ENCODE assay signal across 8 cellular contexts in the genomic region with DNA sequence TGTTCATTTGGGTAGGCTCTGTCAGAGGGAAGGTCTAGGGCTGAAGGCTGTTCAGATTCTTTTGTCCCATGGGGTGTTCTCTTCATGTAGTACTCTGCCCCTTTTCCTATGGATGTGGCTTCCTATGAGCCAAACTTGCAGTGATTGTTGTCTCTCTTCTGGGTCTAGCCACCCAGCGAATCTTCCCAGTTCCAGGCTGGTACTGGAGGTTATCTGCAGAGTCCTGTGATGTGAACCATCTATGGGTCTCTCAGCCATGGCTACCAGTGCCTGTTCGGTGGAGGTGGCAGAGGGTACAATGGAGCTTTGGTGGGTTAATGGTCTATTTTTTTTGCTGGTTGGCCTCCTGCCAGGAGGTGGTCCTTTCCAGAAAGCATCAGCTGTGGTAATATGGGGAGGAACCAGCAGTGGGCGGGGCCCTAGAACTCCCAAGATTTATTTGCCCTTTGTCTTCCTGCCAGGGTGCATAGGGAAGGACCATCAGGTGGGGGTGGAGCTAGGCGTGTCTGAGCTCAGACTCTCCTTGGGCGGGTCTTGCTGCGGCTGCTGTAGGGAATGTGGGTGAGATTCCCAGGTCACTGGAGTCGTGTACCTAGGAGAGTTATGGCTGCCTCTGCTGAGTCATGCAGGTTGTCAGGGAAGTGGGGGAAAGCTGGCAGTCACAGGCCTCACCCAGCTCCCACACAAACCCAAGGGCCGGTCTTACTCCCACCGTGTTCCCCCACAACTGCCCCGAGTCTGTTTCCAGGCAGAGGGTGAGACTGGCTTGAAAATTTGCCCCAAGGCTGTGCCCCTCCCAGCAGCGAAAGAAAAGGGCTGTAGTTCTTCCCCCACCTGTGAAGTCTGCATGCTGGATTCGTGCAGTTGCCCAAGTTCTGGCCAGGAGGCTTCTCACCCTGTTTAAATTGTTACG. TPM values are rescaled to one million over a fixed set of nuclear protein-coding genes. Genes with fewer than 3 reads are reported as not detected.
DNase-seq lines count a peak whose midpoint lies in the region; ATAC-seq and TF ChIP-seq lines count a peak whose summit lies in the region.

No MANE protein-coding gene starts in this region.

- no peak overlapping the region for H3K4me2 ChIP-seq in mesendoderm (ENCODE audit: low read length)

- H3K9me3 Mint-ChIP-seq in CD8-positive, alpha-beta T cell: no peaks in the 10 kb centered on the region
- peaks cover 0 to 6% of the 10 kb centered on the region in 2 donors for H3K9me3 Mint-ChIP-seq in activated naive CD4-positive, alpha-beta T cell treated with anti-CD3 and anti-CD28 coated beads, Interleukin-2, amount 50 U/mL, for 72 hours

- H3K36me3 ChIP-seq in CD8-positive, alpha-beta T cell (ENCODE audit: insufficient read depth, low read length): peaks cover 18% of the 10 kb centered on the region
- H3K36me3 ChIP-seq in mesendoderm (ENCODE audit: control insufficient read depth, insufficient read depth, low read length): peaks cover 5% of the 10 kb centered on the region

- H3K27me3 Mint-ChIP-seq in CD8-positive, alpha-beta T cell (ENCODE audit: low read depth): no peaks in the 10 kb centered on the region

- peak overlapping the region; percentile 79 for H3K27ac Mint-ChIP-seq in CD8-positive, alpha-beta T cell
- H3K27ac Mint-ChIP-seq in activated naive CD4-positive, alpha-beta T cell treated with anti-CD3 and anti-CD28 coated beads, Interleukin-2, amount 50 U/mL, for 72 hours: peak overlapping the region; percentile 26 to 68

- H3K27ac ChIP-seq in CD8-positive, alpha-beta T cell (ENCODE audit: low read depth, low read length): no peak overlapping the region
- no peak overlapping the region for H3K27ac ChIP-seq in mesendoderm (ENCODE audit: low read depth, low read length)

- no peak overlapping the region for H3K4ac ChIP-seq in mesendoderm (ENCODE audit: low read depth, low read length)

- H2BK120ac ChIP-seq in mesendoderm (ENCODE audit: low read depth, low read length): no peak overlapping the region

- no peaks in the 10 kb centered on the region for H3K79me2 ChIP-seq in mesendoderm (ENCODE audit: control insufficient read depth, insufficient read depth, low read length)

- H2BK5ac ChIP-seq in mesendoderm (ENCODE audit: low read length): no peak overlapping the region

- H3K9ac ChIP-seq in mesendoderm (ENCODE audit: low read length): no peak overlapping the region

- H3K79me1 ChIP-seq in mesendoderm (ENCODE audit: low read length): peaks cover 3% of the 10 kb centered on the region

- H4K8ac ChIP-seq in mesendoderm (ENCODE audit: low read depth, low read length): no peak overlapping the region

- no peak for ATAC-seq in CD8-positive, alpha-beta T cell
- no peak for ATAC-seq in activated naive CD4-positive, alpha-beta T cell treated with anti-CD3 and anti-CD28 coated beads, Interleukin-2, amount 50 U/mL, for 72 hours
- ATAC-seq in HG02588 (IDR thresholded peaks at IDR 0.05; ENCODE audit: unreplicated experiment): no peak
- ATAC-seq in HG02763 (IDR thresholded peaks at IDR 0.05; ENCODE audit: unreplicated experiment): no peak

- H3K27me3 ChIP-seq in CD8-positive, alpha-beta T cell (ENCODE audit: insufficient read depth, low read length): no peaks in the 10 kb centered on the region
- H3K27me3 ChIP-seq in mesendoderm (ENCODE audit: insufficient read depth, low read length, poor library complexity): no peaks in the 10 kb centered on the region

- H3K23ac ChIP-seq in mesendoderm (ENCODE audit: low read length): no peak overlapping the region

- H2BK15ac ChIP-seq in mesendoderm (replicated peaks; ENCODE audit: low read depth): no peak overlapping the region

- H3K4me1 Mint-ChIP-seq in CD8-positive, alpha-beta T cell (ENCODE audit: low read depth): peaks cover 59% of the 10 kb centered on the region

- CTCF ChIA-PET in CD8-positive, alpha-beta T cell (lab: Charles Lee): interaction anchor here (1.8 kb wide), 1 partner anchor 12 kb away, joined by 5 read pairs; no protein-coding TSS in a partner anchor

- peaks cover 43% of the 10 kb centered on the region for H3K4me1 ChIP-seq in CD8-positive, alpha-beta T cell (ENCODE audit: insufficient read depth, low read length)
- no peaks in the 10 kb centered on the region for H3K4me1 ChIP-seq in mesendoderm (ENCODE audit: control insufficient read depth, low read depth, low read length)

- no CpG with 5 or more reads among the region's 13 CpGs for WGBS in mesendoderm (ENCODE audit: extremely low coverage, insufficient coverage, low lambda C conversion rate)

- intact Hi-C loops in CD8-positive, alpha-beta T cell (cut with DNase I, micrococcal nuclease): no loop called here

- no peak overlapping the region for H2AK5ac ChIP-seq in mesendoderm (ENCODE audit: low read length)

- H3K9me3 ChIP-seq in CD8-positive, alpha-beta T cell (ENCODE audit: low read length): no peaks in the 10 kb centered on the region

- no peak overlapping the region for H3K56ac ChIP-seq in mesendoderm (ENCODE audit: low read length)

- DNase-seq in CD8-positive, alpha-beta T cell: no peak
- peak; percentile 97 for DNase-seq in LoVo (ENCODE audit: low spot score)
- DNase-seq in activated naive CD4-positive, alpha-beta T cell treated with anti-CD3 and anti-CD28 coated beads, Interleukin-2, amount 50 U/mL, for 72 hours (ENCODE audit: low spot score in 2 of 2): peak in 1 of 2 donors; percentile 46
- peak; percentile 62 for DNase-seq in mesendoderm
- DNase-seq in foreskin fibroblast: no peak
- no peak for DNase-seq in mesenteric fat pad (ENCODE audit: low spot score)

- H4K5ac ChIP-seq in mesendoderm (ENCODE audit: low read length): no peak overlapping the region

- H3K18ac ChIP-seq in mesendoderm (ENCODE audit: low read length): no peak overlapping the region

- no peak overlapping the region for H3K4me3 Mint-ChIP-seq in CD8-positive, alpha-beta T cell

- H3K36me3 Mint-ChIP-seq in CD8-positive, alpha-beta T cell: peaks cover 56% of the 10 kb centered on the region
- peaks cover 0 to 44% of the 10 kb centered on the region in 2 donors for H3K36me3 Mint-ChIP-seq in activated naive CD4-positive, alpha-beta T cell treated with anti-CD3 and anti-CD28 coated beads, Interleukin-2, amount 50 U/mL, for 72 hours

- POLR2A ChIA-PET in CD8-positive, alpha-beta T cell (lab: Charles Lee): interaction anchor here (0.6 kb wide), 1 partner anchor 78 kb away, joined by 3 read pairs; no protein-coding TSS in a partner anchor

- TF ChIP-seq CTCF in CD8-positive, alpha-beta T cell (IDR thresholded peaks at IDR 0.05): no peak
- TF ChIP-seq CTCF in foreskin fibroblast (IDR thresholded peaks at IDR 0.05; ENCODE audit: low read depth, low read length): no peak

- H3K4me3 ChIP-seq in CD8-positive, alpha-beta T cell (ENCODE audit: low read depth, low read length): no peak overlapping the region
- H3K4me3 ChIP-seq in mesendoderm (ENCODE audit: low read length) (no peak overlapping the region), foreskin fibroblast (ENCODE audit: low read depth in 1 of 2, low read length in 2 of 2) (no peak overlapping the region)

RNA-seq across cellular contexts. Expression of gene MTRFR, which starts 17.5 kb away (rescaled TPM):
- 10 to 100 TPM; 37.7 to 39.4 TPM for total RNA-seq in CD8-positive, alpha-beta T cell
- 10 to 100 TPM; 30.7 to 46.4 TPM for total RNA-seq in activated naive CD4-positive, alpha-beta T cell treated with anti-CD3 and anti-CD28 coated beads, Interleukin-2, amount 50 U/mL, for 72 hours
- 8.7 TPM for polyA plus RNA-seq in mesendoderm (2013, experiment 1 of 2)
- polyA plus RNA-seq in mesendoderm (2013, experiment 2 of 2): 9.2 TPM
- total RNA-seq in mesenteric fat pad: 5.4 TPM

RNA-seq across cellular contexts. Expression of gene MPHOSPH9, which starts 17.8 kb away (rescaled TPM):
- 10 to 100 TPM; 82.2 to 84.4 TPM for total RNA-seq in CD8-positive, alpha-beta T cell
- 100 to 1,000 TPM in 1 of 2 donors, 10 to 100 TPM in 1; 99.0 to 148 TPM for total RNA-seq in activated naive CD4-positive, alpha-beta T cell treated with anti-CD3 and anti-CD28 coated beads, Interleukin-2, amount 50 U/mL, for 72 hours
- polyA plus RNA-seq in mesendoderm (2013, experiment 1 of 2): 17.9 TPM
- polyA plus RNA-seq in mesendoderm (2013, experiment 2 of 2): 23.2 TPM
- 12.8 TPM for total RNA-seq in mesenteric fat pad

RNA-seq across cellular contexts. Expression of gene CDK2AP1, which starts 20.9 kb away (rescaled TPM):
- 1 to 10 TPM; 3.8 to 4.1 TPM for total RNA-seq in CD8-positive, alpha-beta T cell
- total RNA-seq in activated naive CD4-positive, alpha-beta T cell treated with anti-CD3 and anti-CD28 coated beads, Interleukin-2, amount 50 U/mL, for 72 hours: 10 to 100 TPM; 46.0 to 73.6 TPM
- 398 TPM for polyA plus RNA-seq in mesendoderm (2013, experiment 1 of 2)
- polyA plus RNA-seq in mesendoderm (2013, experiment 2 of 2): 394 TPM
- 105 TPM for total RNA-seq in mesenteric fat pad

Comparison
In these comparisons a context has a peak if more than half of its experiments do, and no peak if none do; other contexts are left out.
1. DNase-seq: peak in LoVo (single experiment) and mesendoderm (single experiment); none in CD8-positive, alpha-beta T cell (0 of 7), foreskin fibroblast (0 of 2) and mesenteric fat pad (single experiment).
2. RNA of gene CDK2AP1, which starts 20.9 kb away (total RNA-seq): 105 TPM in mesenteric fat pad (single experiment) and 46.0 to 73.6 TPM in activated naive CD4-positive, alpha-beta T cell treated with anti-CD3 and anti-CD28 coated beads, Interleukin-2, amount 50 U/mL, for 72 hours; 3.8 to 4.1 TPM in CD8-positive, alpha-beta T cell; every median in the first group is over 4 times any median in the second.